Comparison of ENCODE assay signal across 1 cellular context in the genomic region with DNA sequence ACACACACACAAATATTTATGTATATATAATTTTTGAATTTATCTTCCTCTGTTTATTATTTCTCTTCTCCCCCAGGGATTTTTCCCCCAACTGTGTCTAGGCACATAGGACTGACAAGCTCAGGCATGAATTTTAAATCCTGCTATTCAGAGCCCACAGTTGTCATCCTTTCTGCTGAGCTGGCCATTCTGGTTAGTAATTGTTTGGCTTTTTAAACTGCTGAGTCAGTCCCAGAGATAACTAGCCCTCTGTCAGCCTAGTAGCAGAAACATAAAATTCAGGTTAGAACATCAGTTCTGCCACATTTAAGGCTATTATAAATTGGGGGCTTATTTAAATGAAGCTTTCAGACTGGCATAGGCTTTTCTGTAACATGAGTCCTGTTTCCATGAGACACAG.
TF ChIP-seq lines count a peak whose summit lies in the region.

No MANE protein-coding gene starts in this region.

TF ChIP-seq in GM23338, 12 proteins besides CTCF, POLR2A, EP300 and RAD21 (continued from another document):
- TF ChIP-seq, protein P1, sequence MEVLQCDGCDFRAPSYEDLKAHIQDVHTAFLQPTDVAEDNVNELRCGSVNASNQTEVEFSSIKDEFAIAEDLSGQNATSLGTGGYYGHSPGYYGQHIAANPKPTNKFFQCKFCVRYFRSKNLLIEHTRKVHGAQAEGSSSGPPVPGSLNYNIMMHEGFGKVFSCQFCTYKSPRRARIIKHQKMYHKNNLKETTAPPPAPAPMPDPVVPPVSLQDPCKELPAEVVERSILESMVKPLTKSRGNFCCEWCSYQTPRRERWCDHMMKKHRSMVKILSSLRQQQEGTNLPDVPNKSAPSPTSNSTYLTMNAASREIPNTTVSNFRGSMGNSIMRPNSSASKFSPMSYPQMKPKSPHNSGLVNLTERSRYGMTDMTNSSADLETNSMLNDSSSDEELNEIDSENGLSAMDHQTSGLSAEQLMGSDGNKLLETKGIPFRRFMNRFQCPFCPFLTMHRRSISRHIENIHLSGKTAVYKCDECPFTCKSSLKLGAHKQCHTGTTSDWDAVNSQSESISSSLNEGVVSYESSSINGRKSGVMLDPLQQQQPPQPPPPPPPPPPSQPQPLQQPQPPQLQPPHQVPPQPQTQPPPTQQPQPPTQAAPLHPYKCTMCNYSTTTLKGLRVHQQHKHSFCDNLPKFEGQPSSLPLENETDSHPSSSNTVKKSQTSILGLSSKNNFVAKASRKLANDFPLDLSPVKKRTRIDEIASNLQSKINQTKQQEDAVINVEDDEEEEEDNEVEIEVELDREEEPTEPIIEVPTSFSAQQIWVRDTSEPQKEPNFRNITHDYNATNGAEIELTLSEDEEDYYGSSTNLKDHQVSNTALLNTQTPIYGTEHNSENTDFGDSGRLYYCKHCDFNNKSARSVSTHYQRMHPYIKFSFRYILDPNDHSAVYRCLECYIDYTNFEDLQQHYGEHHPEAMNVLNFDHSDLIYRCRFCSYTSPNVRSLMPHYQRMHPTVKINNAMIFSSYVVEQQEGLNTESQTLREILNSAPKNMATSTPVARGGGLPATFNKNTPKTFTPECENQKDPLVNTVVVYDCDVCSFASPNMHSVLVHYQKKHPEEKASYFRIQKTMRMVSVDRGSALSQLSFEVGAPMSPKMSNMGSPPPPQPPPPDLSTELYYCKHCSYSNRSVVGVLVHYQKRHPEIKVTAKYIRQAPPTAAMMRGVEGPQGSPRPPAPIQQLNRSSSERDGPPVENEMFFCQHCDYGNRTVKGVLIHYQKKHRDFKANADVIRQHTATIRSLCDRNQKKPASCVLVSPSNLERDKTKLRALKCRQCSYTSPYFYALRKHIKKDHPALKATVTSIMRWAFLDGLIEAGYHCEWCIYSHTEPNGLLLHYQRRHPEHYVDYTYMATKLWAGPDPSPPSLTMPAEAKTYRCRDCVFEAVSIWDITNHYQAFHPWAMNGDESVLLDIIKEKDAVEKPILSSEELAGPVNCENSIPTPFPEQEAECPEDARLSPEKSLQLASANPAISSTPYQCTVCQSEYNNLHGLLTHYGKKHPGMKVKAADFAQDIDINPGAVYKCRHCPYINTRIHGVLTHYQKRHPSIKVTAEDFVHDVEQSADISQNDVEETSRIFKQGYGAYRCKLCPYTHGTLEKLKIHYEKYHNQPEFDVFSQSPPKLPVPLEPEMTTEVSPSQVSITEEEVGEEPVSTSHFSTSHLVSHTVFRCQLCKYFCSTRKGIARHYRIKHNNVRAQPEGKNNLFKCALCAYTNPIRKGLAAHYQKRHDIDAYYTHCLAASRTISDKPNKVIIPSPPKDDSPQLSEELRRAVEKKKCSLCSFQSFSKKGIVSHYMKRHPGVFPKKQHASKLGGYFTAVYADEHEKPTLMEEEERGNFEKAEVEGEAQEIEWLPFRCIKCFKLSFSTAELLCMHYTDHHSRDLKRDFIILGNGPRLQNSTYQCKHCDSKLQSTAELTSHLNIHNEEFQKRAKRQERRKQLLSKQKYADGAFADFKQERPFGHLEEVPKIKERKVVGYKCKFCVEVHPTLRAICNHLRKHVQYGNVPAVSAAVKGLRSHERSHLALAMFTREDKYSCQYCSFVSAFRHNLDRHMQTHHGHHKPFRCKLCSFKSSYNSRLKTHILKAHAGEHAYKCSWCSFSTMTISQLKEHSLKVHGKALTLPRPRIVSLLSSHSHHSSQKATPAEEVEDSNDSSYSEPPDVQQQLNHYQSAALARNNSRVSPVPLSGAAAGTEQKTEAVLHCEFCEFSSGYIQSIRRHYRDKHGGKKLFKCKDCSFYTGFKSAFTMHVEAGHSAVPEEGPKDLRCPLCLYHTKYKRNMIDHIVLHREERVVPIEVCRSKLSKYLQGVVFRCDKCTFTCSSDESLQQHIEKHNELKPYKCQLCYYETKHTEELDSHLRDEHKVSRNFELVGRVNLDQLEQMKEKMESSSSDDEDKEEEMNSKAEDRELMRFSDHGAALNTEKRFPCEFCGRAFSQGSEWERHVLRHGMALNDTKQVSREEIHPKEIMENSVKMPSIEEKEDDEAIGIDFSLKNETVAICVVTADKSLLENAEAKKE (CRISPR knock-in tag; IDR thresholded peaks at IDR 0.05) = no peak
- no peak for TF ChIP-seq NANOG (IDR thresholded peaks at IDR 0.05; ENCODE audit: borderline replicate concordance)
- TF ChIP-seq STAT1 (IDR thresholded peaks at IDR 0.05; ENCODE audit: unreplicated experiment) = no peak
- TF ChIP-seq ZNF114 (CRISPR knock-in tag; IDR thresholded peaks at IDR 0.05) = no peak
